In the genomic region with DNA sequence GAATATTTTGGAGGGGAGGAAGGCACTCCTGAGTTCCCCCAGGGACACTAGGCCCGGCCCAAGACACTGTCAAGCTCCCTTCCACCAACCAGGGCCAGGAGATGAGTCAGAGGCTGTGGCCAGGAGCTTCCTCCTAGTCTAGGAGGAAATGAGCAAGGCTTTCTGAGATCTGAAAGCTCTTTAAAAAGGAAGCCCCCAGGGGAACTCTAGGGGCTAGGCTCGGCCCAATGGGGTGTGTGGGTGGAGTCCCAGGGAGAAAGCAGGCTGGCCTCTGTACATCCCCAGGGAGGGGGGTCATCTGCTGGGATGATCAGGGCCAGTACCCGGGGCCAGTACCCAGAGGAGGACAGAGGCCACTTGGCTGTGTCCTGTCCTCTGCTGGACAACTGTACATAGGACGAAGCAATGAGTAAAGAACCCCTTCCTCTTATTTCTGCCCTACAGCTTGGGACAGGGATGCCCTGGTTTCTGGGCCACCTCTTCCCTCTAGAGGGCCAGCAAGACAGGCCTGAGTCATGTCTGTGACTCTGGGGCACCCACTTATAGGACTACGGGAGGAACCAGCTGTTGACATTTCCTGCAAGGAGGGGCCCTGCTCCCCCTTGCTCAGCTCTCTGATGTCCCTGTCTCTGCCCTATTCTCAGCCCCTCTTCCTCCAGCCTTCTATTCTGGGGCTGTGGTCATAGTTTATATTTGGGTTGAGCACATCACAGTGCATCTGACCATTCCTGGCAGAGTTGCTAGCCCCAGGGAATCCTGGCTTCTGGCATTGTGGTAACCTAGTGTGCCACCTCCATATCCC, we compare ENCODE assay signal across 8 cellular contexts. TPM values are rescaled to one million over a fixed set of nuclear protein-coding genes. Genes with fewer than 3 reads are reported as not detected.
DNase-seq lines count a peak whose midpoint lies in the region; ATAC-seq, FAIRE-seq and TF ChIP-seq lines count a peak whose summit lies in the region.

No MANE protein-coding gene starts in this region.

- H4K91ac ChIP-seq in H1 (replicated peaks; ENCODE audit: insufficient read length, low read length): no peak overlapping the region

- no peak overlapping the region; the same call in 1 of the 2 replicates for H2BK5ac ChIP-seq in H1 (ENCODE audit: low read depth, low read length)

- peak overlapping the region; percentile 2; the same call in 1 of the 2 replicates for H2BK15ac ChIP-seq in H1 (ENCODE audit: low read length)

- H4K5ac ChIP-seq in H1 (ENCODE audit: insufficient read length, low read depth, low read length): no peak overlapping the region

- no peak overlapping the region for H3K56ac ChIP-seq in H1 (replicated peaks; ENCODE audit: insufficient read length, low read depth, low read length)

- H3K4me2 ChIP-seq in GM23248 (ENCODE audit: unreplicated experiment) (peak overlapping the region; percentile 86), Loucy (ENCODE audit: low read depth, low read length, poor library complexity, severe bottlenecking) (peak overlapping the region; percentile 99), H1 (ENCODE audit: insufficient read depth in 1 of 2, low read depth in 2 of 2, low read length in 2 of 2) (peak overlapping the region; percentile 92 to 95; a peak in 3 of 4 replicates)

- peaks cover 69% of the 10 kb centered on the region for H3K4me1 ChIP-seq in GM23248 (ENCODE audit: insufficient read depth)
- peaks cover 73% of the 10 kb centered on the region for H3K4me1 ChIP-seq in Loucy (ENCODE audit: insufficient read depth, low read length, poor library complexity, severe bottlenecking)
- H3K4me1 ChIP-seq in H1 (replicated peaks in 1 of 4; ENCODE audit: control insufficient read depth in 3 of 4, insufficient read depth in 4 of 4, low read length in 3 of 4): peaks cover 16 to 35% (median 17%) of the 10 kb centered on the region in 4 experiments
- peaks cover 28 to 39% of the 10 kb centered on the region in 2 donors for H3K4me1 ChIP-seq in naive thymus-derived CD4-positive, alpha-beta T cell (ENCODE audit: control insufficient read depth in 2 of 2, insufficient read depth in 2 of 2, low read length in 2 of 2)
- peaks cover 62 to 93% (median 80%) of the 10 kb centered on the region in 4 donors for H3K4me1 ChIP-seq in stomach

- H3K4me1 Mint-ChIP-seq in naive thymus-derived CD4-positive, alpha-beta T cell: peaks cover 26 to 56% (median 37%) of the 10 kb centered on the region in 7 donors

- H3K14ac ChIP-seq in H1 (ENCODE audit: insufficient read length): no peak overlapping the region

- no peaks in the 10 kb centered on the region for H3K36me3 Mint-ChIP-seq in naive thymus-derived CD4-positive, alpha-beta T cell

- DNase-seq in ELR (ENCODE audit: low read depth) (peak; percentile 100), GM23248 (peak; percentile 98), H1 (ENCODE audit: low read depth in 1 of 2, low spot score in 2 of 2) (no peak), stomach (peak; percentile 68), NCI-H1436 treated with DMSO at 0.1 percent for 48 hours (lab: John Stamatoyannopoulos, UW) (no peak)
- DNase-seq in activated CD4-positive, alpha-beta T cell treated with anti-CD3 and anti-CD28 coated beads, Interleukin-2, amount 50 U/mL, for 48 hours: peak; percentile 79 to 87
- peak in 7 of 9 donors; percentile 22 to 83 (median 35) for DNase-seq in naive thymus-derived CD4-positive, alpha-beta T cell

- no peaks in the 10 kb centered on the region for H3K9me2 ChIP-seq in GM23248 (ENCODE audit: insufficient read depth)
- no peaks in the 10 kb centered on the region for H3K9me2 ChIP-seq in Loucy (replicated peaks; ENCODE audit: low read depth, low read length)

- H3K79me2 ChIP-seq in GM23248 (ENCODE audit: insufficient read depth) (peaks cover 31% of the 10 kb centered on the region), Loucy (ENCODE audit: insufficient read depth, low read length) (peaks cover 52% of the 10 kb centered on the region; the same call in 1 of the 2 replicates), H1 (ENCODE audit: control insufficient read depth in 1 of 2, insufficient read depth in 2 of 2, low read length in 2 of 2) (peaks cover 0 to 21% of the 10 kb centered on the region in 2 experiments; a peak in 2 of 4 replicates)

- H4K8ac ChIP-seq in H1 (ENCODE audit: extremely low read depth, insufficient read depth, low read length): no peak overlapping the region

- H4K20me1 ChIP-seq in GM23248 (ENCODE audit: insufficient read depth) (no peaks in the 10 kb centered on the region), Loucy (ENCODE audit: insufficient read depth, low read length, poor library complexity, severe bottlenecking) (peaks cover 19% of the 10 kb centered on the region), H1 (replicated peaks in 1 of 2; ENCODE audit: control insufficient read depth in 1 of 2, insufficient read depth in 2 of 2, low read length in 2 of 2) (no peaks in the 10 kb centered on the region)

- H3F3A ChIP-seq in GM23248 (ENCODE audit: insufficient read depth): peaks cover 53% of the 10 kb centered on the region
- peaks cover 8% of the 10 kb centered on the region for H3F3A ChIP-seq in Loucy (ENCODE audit: low read depth)

- peak overlapping the region; percentile 2 for H2BK120ac ChIP-seq in H1 (replicated peaks; ENCODE audit: low read depth, low read length)

- H2BK20ac ChIP-seq in H1 (ENCODE audit: low read length): no peak overlapping the region

- peak overlapping the region; percentile 72 for H3K9ac ChIP-seq in GM23248
- peak overlapping the region; percentile 83 for H3K9ac ChIP-seq in Loucy (ENCODE audit: low read depth, low read length, poor library complexity, severe bottlenecking)
- no peak overlapping the region for H3K9ac ChIP-seq in H1 (replicated peaks in 1 of 4; ENCODE audit: extremely low read depth in 1 of 4, low read depth in 3 of 4, low read length in 3 of 4)

- FAIRE-seq in H1 (lab: Jason Lieb, UNC): no peak

- TF ChIP-seq CTCF in Loucy (conservative IDR thresholded peaks at IDR 0.05; ENCODE audit: low read length): 0 out of 2 replicates have a peak, but pooled peaks have one; percentile 23
- TF ChIP-seq CTCF in H1 (IDR thresholded peaks at IDR 0.05; ENCODE audit: control extremely low read depth in 1 of 3, insufficient read depth in 1 of 3, low read depth in 1 of 3, low read length in 3 of 3): no peak
- TF ChIP-seq CTCF in stomach (IDR thresholded peaks at IDR 0.05): no peak

- H3K36me3 ChIP-seq in GM23248 (ENCODE audit: low read depth): no peaks in the 10 kb centered on the region
- no peaks in the 10 kb centered on the region for H3K36me3 ChIP-seq in Loucy (ENCODE audit: insufficient read depth, low read length)
- no peaks in the 10 kb centered on the region for H3K36me3 ChIP-seq in H1 (ENCODE audit: control insufficient read depth in 2 of 4, insufficient read depth in 4 of 4, low read length in 3 of 4)
- peaks cover 0 to 5% (median 0%) of the 10 kb centered on the region in 3 experiments for H3K36me3 ChIP-seq in naive thymus-derived CD4-positive, alpha-beta T cell (ENCODE audit: control insufficient read depth in 2 of 3, insufficient read depth in 3 of 3, low read length in 3 of 3)
- peaks cover 0 to 2% (median 1%) of the 10 kb centered on the region in 4 donors for H3K36me3 ChIP-seq in stomach

- H3K4ac ChIP-seq in H1 (replicated peaks; ENCODE audit: insufficient read length, low read depth, low read length): no peak overlapping the region

- ATAC-seq in naive thymus-derived CD4-positive, alpha-beta T cell: peak; percentile 75

- H3K18ac ChIP-seq in H1 (ENCODE audit: extremely low read depth, low read length): no peak overlapping the region

- CTCF ChIA-PET in H1 (lab: Charles Lee; ENCODE audit: partially characterized antibody): interaction anchor here (0.9 to 1.9 kb wide), 11 partner anchors 17 to 62 kb away, joined by 3 to 9 read pairs (median 4); no protein-coding TSS in a partner anchor
- CTCF ChIA-PET in naive thymus-derived CD4-positive, alpha-beta T cell (lab: Charles Lee): interaction anchor here (0.7 to 1.0 kb wide), 3 partner anchors 54 to 286 kb away, joined by 3 to 4 read pairs (median 3); no protein-coding TSS in a partner anchor

- H3K79me1 ChIP-seq in H1 (ENCODE audit: low read depth, low read length): peaks cover 16% of the 10 kb centered on the region

- H3K27ac ChIP-seq in GM23248 (peak overlapping the region; percentile 94), H1 (ENCODE audit: low read depth, low read length) (no peak overlapping the region), stomach (peak overlapping the region; percentile 87 to 95 (median 89))
- H3K27ac ChIP-seq in naive thymus-derived CD4-positive, alpha-beta T cell (ENCODE audit: low read depth, low read length): peak overlapping the region; percentile 65

- TF ChIP-seq RAD21 in H1 (IDR thresholded peaks at IDR 0.05 in 1 of 2, conservative IDR thresholded peaks at IDR 0.05 in 1 of 2; ENCODE audit: low read depth in 2 of 2, low read length in 2 of 2): no peak

- peaks cover 12% of the 10 kb centered on the region; the same call in 1 of the 2 replicates for H3K23me2 ChIP-seq in H1 (ENCODE audit: low read depth, low read length)

- H3K27me3 Mint-ChIP-seq in naive thymus-derived CD4-positive, alpha-beta T cell: peaks cover 0 to 8% (median 0%) of the 10 kb centered on the region in 5 donors

- peak overlapping the region; percentile 22; the same call in 1 of the 2 replicates for H2BK12ac ChIP-seq in H1 (ENCODE audit: low read depth, low read length)

- no peaks in the 10 kb centered on the region for H3K9me3 ChIP-seq in GM23248 (ENCODE audit: low read depth)
- H3K9me3 ChIP-seq in Loucy (ENCODE audit: insufficient read depth, low read depth, low read length): no peaks in the 10 kb centered on the region
- H3K9me3 ChIP-seq in H1 (ENCODE audit: insufficient read depth in 2 of 2, low read depth in 1 of 2, low read length in 1 of 2): no peaks in the 10 kb centered on the region
- no peaks in the 10 kb centered on the region for H3K9me3 ChIP-seq in naive thymus-derived CD4-positive, alpha-beta T cell (ENCODE audit: control insufficient read depth in 2 of 3, low read length in 3 of 3)
- H3K9me3 ChIP-seq in stomach: no peaks in the 10 kb centered on the region

- H3K23ac ChIP-seq in H1 (ENCODE audit: insufficient read length): no peak overlapping the region

- H3K4me3 Mint-ChIP-seq in naive thymus-derived CD4-positive, alpha-beta T cell: peak overlapping the region; percentile 42 to 96 (median 70)

- H2AK5ac ChIP-seq in H1 (ENCODE audit: low read depth, low read length): peak overlapping the region; percentile 33; the same call in 1 of the 2 replicates

- POLR2A ChIA-PET in H1 (lab: Charles Lee; ENCODE audit: partially characterized antibody): interaction anchor here (0.8 to 6.8 kb wide), 3 partner anchors 10 to 54 kb away, joined by 3 to 111 read pairs (median 11); partner anchors contain the start of genes EXOC3L1 and TMEM208
- POLR2A ChIA-PET in naive thymus-derived CD4-positive, alpha-beta T cell (lab: Charles Lee): interaction anchor here (0.8 to 2.1 kb wide), 8 partner anchors 12 to 75 kb away, joined by 3 to 19 read pairs (median 4); partner anchors contain the start of genes NOL3 and TMEM208

- intact Hi-C loops in naive thymus-derived CD4-positive, alpha-beta T cell (cut with micrococcal nuclease): loop anchor here (1.0 to 10.0 kb wide), 6 partner anchors 8 to 1888 kb away; partner anchors contain the start of genes AGRP (in 1 of the 2), ATP6V0D1 (in 1 of the 2), CENPT (in 1 of the 2) and CHTF8 (in 1 of the 2)
- intact Hi-C loops in stomach (cut with DNase I; ENCODE audit: low total_unique reads): no loop called here

- no peak overlapping the region for H2AFZ ChIP-seq in GM23248
- no peak overlapping the region for H2AFZ ChIP-seq in Loucy (ENCODE audit: low read length)
- H2AFZ ChIP-seq in H1 (ENCODE audit: low read length): no peak overlapping the region

- H3K27ac Mint-ChIP-seq in naive thymus-derived CD4-positive, alpha-beta T cell: peak overlapping the region; percentile 54 to 96 (median 91)

- H3K4me3 ChIP-seq in GM23248 (peak overlapping the region; percentile 88), Loucy (ENCODE audit: low read length, poor library complexity, severe bottlenecking) (peak overlapping the region; percentile 88), H1 (ENCODE audit: extremely low read depth in 1 of 4, insufficient read depth in 2 of 4, low read depth in 3 of 4, low read length in 4 of 4) (peak overlapping the region in 1 of 4 experiments; percentile 70; a peak in 1 of 8 replicates), stomach (no peak overlapping the region)
- no peak overlapping the region for H3K4me3 ChIP-seq in naive thymus-derived CD4-positive, alpha-beta T cell (ENCODE audit: low read length)

- no peak for TF ChIP-seq EP300 in H1 (IDR thresholded peaks at IDR 0.05; ENCODE audit: borderline replicate concordance in 1 of 2, low read depth in 2 of 2, low read length in 2 of 2)
- TF ChIP-seq EP300 in stomach (IDR thresholded peaks at IDR 0.05): no peak

- TF ChIP-seq POLR2A in H1 (IDR thresholded peaks at IDR 0.05; ENCODE audit: control extremely low read depth in 1 of 2, low read depth in 2 of 2, low read length in 2 of 2) (no peak), stomach (IDR thresholded peaks at IDR 0.05) (no peak)

- in situ Hi-C loops in GM23248 (cut with MboI): no loop called here

- WGBS in GM23248 (ENCODE audit: low coverage in 1 of 2, low lambda C conversion rate in 2 of 2, missing lambda C conversion rate in 2 of 2), 2 experiments: 4 to 5% methylated on average over 5 of the region's 5 CpGs
- WGBS in H1 (ENCODE audit: extremely low coverage in 1 of 2, insufficient coverage in 1 of 2, insufficient read length in 1 of 2, insufficient replicate concordance in 2 of 2, low coverage in 1 of 2, low lambda C conversion rate in 2 of 2, missing lambda C conversion rate in 1 of 2), 2 experiments: 86% methylated on average over 5 of the region's 5 CpGs; no CpG with 5 or more reads in 1 of the 2 experiments
- WGBS in stomach, 5 donors: 35 to 50% (median 49%) methylated on average over 5 of the region's 5 CpGs

- H3K27me3 ChIP-seq in GM23248 (replicated peaks; ENCODE audit: insufficient read depth) (no peaks in the 10 kb centered on the region), Loucy (ENCODE audit: insufficient read depth, low read length, poor library complexity, severe bottlenecking) (no peaks in the 10 kb centered on the region), H1 (replicated peaks in 1 of 4; ENCODE audit: control insufficient read depth in 3 of 4, extremely low read depth in 1 of 4, insufficient read depth in 3 of 4, low read length in 3 of 4) (peaks cover 0 to 12% (median 8%) of the 10 kb centered on the region in 4 experiments; a peak in 5 of 7 replicates), stomach (peaks cover 0 to 18% (median 13%) of the 10 kb centered on the region in 3 donors)
- H3K27me3 ChIP-seq in naive thymus-derived CD4-positive, alpha-beta T cell (ENCODE audit: control insufficient read depth in 2 of 2, insufficient read depth in 2 of 2, low read length in 2 of 2): no peaks in the 10 kb centered on the region

- H3K9me3 Mint-ChIP-seq in naive thymus-derived CD4-positive, alpha-beta T cell: no peaks in the 10 kb centered on the region

RNA-seq across cellular contexts. Expression of gene FHOD1, which starts 2.7 kb away (rescaled TPM):
- total RNA-seq in GM23248 (2014; rRNA removed; shearing (Covaris generic)): 14.9 and 24.2 TPM in 2 replicates
- polyA plus RNA-seq in GM23248 (2016; fragmentation: Nextera tagmentation; extraction: Ambion mirVana) (7.7 and 9.3 TPM in 2 replicates), H1 (2011; rRNA removed) (31.3 and 49.1 TPM in 2 replicates), stomach (10 to 100 TPM; 12.8 to 19.2 (median 15.7) TPM)
- 55.4 and 60.7 TPM in 2 replicates for total RNA-seq in H1 (2021; fragmentation: NEBNext Ultra II Directional; extraction: Animal tissue kit (Norgen Biotek cat#: 25700))
- 37.0 TPM for polyA plus RNA-seq in H1 (2011; cell fraction: cytosol; rRNA removed)
- 265 TPM for polyA plus RNA-seq in H1 (2011; cell fraction: nucleus; rRNA removed)
- polyA plus RNA-seq in H1 (2012, experiment 1 of 2): 61.4 to 64.9 TPM (median 62.6 TPM) in 4 replicates
- polyA plus RNA-seq in H1 (2012, experiment 2 of 2): 45.5 TPM
- 52.4 TPM for polyA plus RNA-seq in H1 (2013, experiment 1 of 2)
- polyA plus RNA-seq in H1 (2013, experiment 2 of 2): 54.1 TPM
- polyA minus RNA-seq in H1 (2011; rRNA and poly(A)+ RNA removed): 16.5 and 38.8 TPM in 2 replicates
- 17.6 TPM for polyA minus RNA-seq in H1 (2011; cell fraction: cytosol; rRNA and poly(A)+ RNA removed)
- polyA minus RNA-seq in H1 (2011; cell fraction: nucleus; rRNA and poly(A)+ RNA removed): 47.7 TPM
- total RNA-seq in naive thymus-derived CD4-positive, alpha-beta T cell: 10 to 100 TPM; 23.7 to 81.7 (median 35.1) TPM
- 1 to 10 TPM; 3.6 to 3.7 TPM for polyA plus RNA-seq in naive thymus-derived CD4-positive, alpha-beta T cell
- 100 to 1,000 TPM in 1 of 5 donors, 10 to 100 TPM in 3, 1 to 10 TPM in 1; 6.1 to 101 (median 25.9) TPM for total RNA-seq in stomach

RNA-seq across cellular contexts. Expression of gene SLC9A5, which starts 4.2 kb away (rescaled TPM):
- 2.2 and 2.7 TPM in 2 replicates for total RNA-seq in GM23248 (2014; rRNA removed; shearing (Covaris generic))
- polyA plus RNA-seq in GM23248 (2016; fragmentation: Nextera tagmentation; extraction: Ambion mirVana) (2.5 and 2.6 TPM in 2 replicates), H1 (2011; rRNA removed) (8.6 and 11.6 TPM in 2 replicates), stomach (under 1 TPM; 0.19 to 0.43 (median 0.31) TPM)
- 7.9 and 8.5 TPM in 2 replicates for total RNA-seq in H1 (2021; fragmentation: NEBNext Ultra II Directional; extraction: Animal tissue kit (Norgen Biotek cat#: 25700))
- polyA plus RNA-seq in H1 (2011; cell fraction: cytosol; rRNA removed): 11.7 TPM
- 63.5 TPM for polyA plus RNA-seq in H1 (2011; cell fraction: nucleus; rRNA removed)
- 7.6 to 12.3 TPM (median 10.6 TPM) in 4 replicates for polyA plus RNA-seq in H1 (2012, experiment 1 of 2)
- 4.7 TPM for polyA plus RNA-seq in H1 (2012, experiment 2 of 2)
- polyA plus RNA-seq in H1 (2013, experiment 1 of 2): 5.2 TPM
- polyA plus RNA-seq in H1 (2013, experiment 2 of 2): 5.2 TPM
- polyA minus RNA-seq in H1 (2011; rRNA and poly(A)+ RNA removed): 6.3 and 6.7 TPM in 2 replicates
- 3.6 TPM for polyA minus RNA-seq in H1 (2011; cell fraction: cytosol; rRNA and poly(A)+ RNA removed)
- polyA minus RNA-seq in H1 (2011; cell fraction: nucleus; rRNA and poly(A)+ RNA removed): 12.6 TPM
- 1 to 10 TPM; 1.7 to 3.7 (median 2.2) TPM for total RNA-seq in naive thymus-derived CD4-positive, alpha-beta T cell
- polyA plus RNA-seq in naive thymus-derived CD4-positive, alpha-beta T cell: under 1 TPM; 0.11 to 0.18 TPM
- 1 to 10 TPM in 2 of 5 donors, under 1 TPM in 2, not detected in 1; 0.89 to 5.3 (median 2.6) TPM for total RNA-seq in stomach

RNA-seq across cellular contexts. Expression of gene TMEM208, which starts 17.7 kb away (rescaled TPM):
- total RNA-seq in GM23248 (2014; rRNA removed; shearing (Covaris generic)): 24.9 and 53.8 TPM in 2 replicates
- polyA plus RNA-seq in GM23248 (2016; fragmentation: Nextera tagmentation; extraction: Ambion mirVana) (97.0 and 98.0 TPM in 2 replicates), H1 (2011; rRNA removed) (93.9 and 100.0 TPM in 2 replicates), stomach (100 to 1,000 TPM in 1 of 3 donors, 10 to 100 TPM in 2; 39.6 to 141 (median 89.2) TPM)
- total RNA-seq in H1 (2021; fragmentation: NEBNext Ultra II Directional; extraction: Animal tissue kit (Norgen Biotek cat#: 25700)): 37.7 and 37.9 TPM in 2 replicates
- polyA plus RNA-seq in H1 (2011; cell fraction: cytosol; rRNA removed): 76.6 TPM
- polyA plus RNA-seq in H1 (2011; cell fraction: nucleus; rRNA removed): 66.5 TPM
- polyA plus RNA-seq in H1 (2012, experiment 1 of 2): 42.9 to 57.2 TPM (median 49.6 TPM) in 4 replicates
- polyA plus RNA-seq in H1 (2012, experiment 2 of 2): 71.1 TPM
- 48.0 TPM for polyA plus RNA-seq in H1 (2013, experiment 1 of 2)
- 59.4 TPM for polyA plus RNA-seq in H1 (2013, experiment 2 of 2)
- 43.1 and 48.2 TPM in 2 replicates for polyA minus RNA-seq in H1 (2011; rRNA and poly(A)+ RNA removed)
- polyA minus RNA-seq in H1 (2011; cell fraction: cytosol; rRNA and poly(A)+ RNA removed): 20.2 TPM
- polyA minus RNA-seq in H1 (2011; cell fraction: nucleus; rRNA and poly(A)+ RNA removed): 38.5 TPM
- total RNA-seq in naive thymus-derived CD4-positive, alpha-beta T cell: 10 to 100 TPM; 27.6 to 44.8 (median 32.7) TPM
- 10 to 100 TPM; 79.7 to 88.3 TPM for polyA plus RNA-seq in naive thymus-derived CD4-positive, alpha-beta T cell
- total RNA-seq in stomach: 100 to 1,000 TPM in 1 of 5 donors, 10 to 100 TPM in 3, 1 to 10 TPM in 1; 8.7 to 126 (median 46.4) TPM

RNA-seq across cellular contexts. Expression of gene PLEKHG4, which starts 34.7 kb away (rescaled TPM):
- total RNA-seq in GM23248 (2014; rRNA removed; shearing (Covaris generic)): 24.2 and 38.8 TPM in 2 replicates
- polyA plus RNA-seq in GM23248 (2016; fragmentation: Nextera tagmentation; extraction: Ambion mirVana): 10.4 and 12.5 TPM in 2 replicates
- 7.4 and 7.7 TPM in 2 replicates for total RNA-seq in H1 (2021; fragmentation: NEBNext Ultra II Directional; extraction: Animal tissue kit (Norgen Biotek cat#: 25700))
- 11.1 and 19.8 TPM in 2 replicates for polyA plus RNA-seq in H1 (2011; rRNA removed)
- 11.0 TPM for polyA plus RNA-seq in H1 (2011; cell fraction: cytosol; rRNA removed)
- 51.8 TPM for polyA plus RNA-seq in H1 (2011; cell fraction: nucleus; rRNA removed)
- polyA plus RNA-seq in H1 (2012, experiment 1 of 2): 5.7 to 10.4 TPM (median 7.0 TPM) in 4 replicates
- polyA plus RNA-seq in H1 (2012, experiment 2 of 2): 6.4 TPM
- 6.1 TPM for polyA plus RNA-seq in H1 (2013, experiment 1 of 2)
- polyA plus RNA-seq in H1 (2013, experiment 2 of 2): 4.0 TPM
- 6.4 and 9.0 TPM in 2 replicates for polyA minus RNA-seq in H1 (2011; rRNA and poly(A)+ RNA removed)
- 17.0 TPM for polyA minus RNA-seq in H1 (2011; cell fraction: cytosol; rRNA and poly(A)+ RNA removed)
- 8.1 TPM for polyA minus RNA-seq in H1 (2011; cell fraction: nucleus; rRNA and poly(A)+ RNA removed)
- 10 to 100 TPM; 18.9 to 32.3 (median 26.1) TPM for total RNA-seq in naive thymus-derived CD4-positive, alpha-beta T cell
- 1 to 10 TPM; 6.2 to 9.1 TPM for polyA plus RNA-seq in naive thymus-derived CD4-positive, alpha-beta T cell
- 10 to 100 TPM in 2 of 5 donors, 1 to 10 TPM in 3; 2.3 to 57.1 (median 8.1) TPM for total RNA-seq in stomach
- polyA plus RNA-seq in stomach: 1 to 10 TPM; 2.5 to 10.0 (median 3.1) TPM

RNA-seq across cellular contexts. Expression of gene ELMO3, which starts 45.7 kb away (rescaled TPM):
- total RNA-seq in GM23248 (2014; rRNA removed; shearing (Covaris generic)): 1.5 and 1.6 TPM in 2 replicates
- polyA plus RNA-seq in GM23248 (2016; fragmentation: Nextera tagmentation; extraction: Ambion mirVana) (0.10 TPM in 1 of 2 replicates, not detected in the other), H1 (2011; rRNA removed) (10.9 and 14.4 TPM in 2 replicates), stomach (10 to 100 TPM; 20.4 to 44.6 (median 37.1) TPM)
- 9.2 and 9.6 TPM in 2 replicates for total RNA-seq in H1 (2021; fragmentation: NEBNext Ultra II Directional; extraction: Animal tissue kit (Norgen Biotek cat#: 25700))
- polyA plus RNA-seq in H1 (2011; cell fraction: cytosol; rRNA removed): 15.4 TPM
- 40.6 TPM for polyA plus RNA-seq in H1 (2011; cell fraction: nucleus; rRNA removed)
- polyA plus RNA-seq in H1 (2012, experiment 1 of 2): 6.7 to 11.8 TPM (median 10.8 TPM) in 4 replicates
- polyA plus RNA-seq in H1 (2012, experiment 2 of 2): 9.1 TPM
- 5.2 TPM for polyA plus RNA-seq in H1 (2013, experiment 1 of 2)
- 5.0 TPM for polyA plus RNA-seq in H1 (2013, experiment 2 of 2)
- 4.5 and 7.0 TPM in 2 replicates for polyA minus RNA-seq in H1 (2011; rRNA and poly(A)+ RNA removed)
- 5.1 TPM for polyA minus RNA-seq in H1 (2011; cell fraction: cytosol; rRNA and poly(A)+ RNA removed)
- polyA minus RNA-seq in H1 (2011; cell fraction: nucleus; rRNA and poly(A)+ RNA removed): 6.0 TPM
- 1 to 10 TPM; 2.6 to 9.1 (median 7.5) TPM for total RNA-seq in naive thymus-derived CD4-positive, alpha-beta T cell
- polyA plus RNA-seq in naive thymus-derived CD4-positive, alpha-beta T cell: under 1 TPM in 1 of 2 donors, not detected in 1; 0.07 TPM
- 100 to 1,000 TPM in 2 of 5 donors, 10 to 100 TPM in 3; 11.6 to 133 (median 57.2) TPM for total RNA-seq in stomach

Comparison
In these comparisons a context has a peak if more than half of its experiments do, and no peak if none do; other contexts are left out.
1. DNase-seq: peak in ELR (single experiment), GM23248 (single experiment), activated CD4-positive, alpha-beta T cell treated with anti-CD3 and anti-CD28 coated beads, Interleukin-2, amount 50 U/mL, for 48 hours (2 of 2), naive thymus-derived CD4-positive, alpha-beta T cell (7 of 9) and stomach (single experiment); none in H1 (0 of 2) and NCI-H1436 treated with DMSO at 0.1 percent for 48 hours (single experiment).
2. H3K4me3 ChIP-seq: peak in GM23248 (single experiment) and Loucy (single experiment); none in naive thymus-derived CD4-positive, alpha-beta T cell (single experiment) and stomach (0 of 4).
3. H3K9ac ChIP-seq: peak in GM23248 (single experiment) and Loucy (single experiment); none in H1 (0 of 4).
4. Peak in every context shown above with its lines, with median percentiles within 50 percentile points of each other: H3K4me2 ChIP-seq.